Comparison of ENCODE assay signal across 8 cellular contexts in the genomic region with DNA sequence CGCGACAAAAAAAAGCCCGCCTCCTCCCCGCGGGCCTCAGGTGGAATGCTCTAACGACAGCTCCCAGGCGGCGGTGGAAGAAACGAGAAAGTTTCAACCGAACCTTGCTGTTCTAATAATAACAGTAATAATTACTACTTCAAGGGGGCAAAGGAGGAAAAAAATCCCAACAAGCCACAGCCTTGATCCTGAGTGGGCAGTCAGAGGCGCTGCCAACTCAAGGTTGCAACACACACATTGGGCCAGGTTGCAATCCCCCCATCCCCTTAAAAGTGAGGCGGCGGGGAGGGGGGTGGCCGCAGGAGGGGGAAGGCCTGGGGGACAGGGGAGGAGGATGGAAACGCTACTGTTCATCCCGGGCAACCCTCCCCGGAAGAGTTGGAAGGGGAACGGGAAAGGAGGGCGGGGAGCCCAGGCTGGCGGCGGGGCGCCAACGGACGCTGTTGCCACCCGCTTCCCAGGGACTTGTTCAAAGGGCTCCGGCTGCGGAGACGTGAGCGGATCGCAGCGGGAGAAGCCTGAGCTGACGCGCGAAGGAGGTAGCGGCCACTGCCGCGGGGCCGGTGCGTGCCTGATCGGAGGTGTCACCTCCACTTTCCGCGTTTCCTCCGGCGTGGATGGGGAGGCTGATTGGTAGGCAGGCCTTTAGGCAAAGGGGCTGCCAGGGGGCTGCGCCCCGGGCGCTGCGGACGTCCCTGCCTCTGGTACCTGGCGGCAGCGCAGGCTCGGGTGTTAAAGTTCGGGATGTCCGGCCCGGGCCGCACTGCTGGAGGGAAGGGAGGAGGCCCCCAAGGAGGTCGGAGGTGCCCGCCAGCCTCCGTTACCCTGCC. TPM values are rescaled to one million over a fixed set of nuclear protein-coding genes. Genes with fewer than 3 reads are reported as not detected.
DNase-seq lines count a peak whose midpoint lies in the region; ATAC-seq and TF ChIP-seq lines count a peak whose summit lies in the region.

No MANE protein-coding gene starts in this region.

- H3K9ac ChIP-seq in PC-3 (ENCODE audit: low read length) = peak overlapping the region; percentile 73

- H3K9me3 Mint-ChIP-seq in nephron progenitor cell = peaks cover 5% of the 10 kb centered on the region

- H3K36me3 ChIP-seq in PC-3 (ENCODE audit: low read depth, low read length) = no peaks in the 10 kb centered on the region

- H3K4me3 ChIP-seq in PC-3 (ENCODE audit: low read length) = peak overlapping the region; percentile 84
- H3K4me3 ChIP-seq in foreskin fibroblast (ENCODE audit: low read depth in 1 of 2, low read length in 2 of 2) = peak overlapping the region; percentile 85 to 88

- intact Hi-C loops in PC-3 (cut with micrococcal nuclease) = loop anchor here (5.0 to 10.0 kb wide), 2 partner anchors 139 to 913 kb away; no protein-coding TSS in a partner anchor

- no peak for TF ChIP-seq CTCF in PC-3 (conservative IDR thresholded peaks at IDR 0.05; ENCODE audit: low read depth, low read length)
- no peak for TF ChIP-seq CTCF in foreskin fibroblast (IDR thresholded peaks at IDR 0.05; ENCODE audit: low read depth, low read length)
- no peak for TF ChIP-seq CTCF in nephron progenitor cell (IDR thresholded peaks at IDR 0.05)

- CTCF ChIA-PET in PC-3 (lab: Charles Lee) = no interaction called here

- POLR2A ChIA-PET in PC-3 (lab: Charles Lee; ENCODE audit: unreplicated experiment) = interaction anchor here (0.6 kb wide), 1 partner anchor 81 kb away, joined by 4 read pairs; no protein-coding TSS in a partner anchor

- peak overlapping the region; percentile 93 for H2AFZ ChIP-seq in PC-3 (ENCODE audit: low read length)

- peak; percentile 0 for ATAC-seq in HG02678 (IDR thresholded peaks at IDR 0.05; ENCODE audit: unreplicated experiment)
- ATAC-seq in PC-3 = peak; percentile 2
- no peak for ATAC-seq in GM19467 (IDR thresholded peaks at IDR 0.05; ENCODE audit: unreplicated experiment)

- H3K27ac Mint-ChIP-seq in nephron progenitor cell = no peak overlapping the region

- H3K36me3 Mint-ChIP-seq in nephron progenitor cell (ENCODE audit: low read depth) = no peaks in the 10 kb centered on the region

- DNase-seq in DMS 273 treated with DMSO at 0.1 percent for 48 hours (lab: John Stamatoyannopoulos, UW) (peak; percentile 18), PC-3 (peak; percentile 10), activated gamma-delta T cell treated with Interleukin-2 at 50 U/mL for 16 hours (peak; percentile 36), foreskin fibroblast (peak; percentile 34 to 67), nephron progenitor cell (peak; percentile 63), substantia nigra (lab: John Stamatoyannopoulos, UW) (peak in 46 of 49 donors; percentile 14 to 79 (median 56))

- BruUV-seq in PC-3 (replicated peaks; lab: Mats Ljungman, UMichigan) = TSS peak; percentile 39

- no peaks in the 10 kb centered on the region for H4K20me1 ChIP-seq in PC-3 (ENCODE audit: low read length)

- peak overlapping the region; percentile 34 for H3K27ac ChIP-seq in PC-3 (ENCODE audit: low read length)
- H3K27ac ChIP-seq in substantia nigra (ENCODE audit: low read depth, low read length, poor library complexity, severe bottlenecking) = peak overlapping the region; percentile 94

- no peaks in the 10 kb centered on the region for H3K9me3 ChIP-seq in PC-3 (ENCODE audit: low read length)

- H3K9me2 ChIP-seq in PC-3 (replicated peaks; ENCODE audit: low read length) = no peaks in the 10 kb centered on the region

- peaks cover 77% of the 10 kb centered on the region for H3K27me3 Mint-ChIP-seq in nephron progenitor cell (ENCODE audit: low read depth, poor library complexity)

- peaks cover 16% of the 10 kb centered on the region for H3K4me1 ChIP-seq in PC-3 (ENCODE audit: insufficient read depth, low read length)

- no peaks in the 10 kb centered on the region for H3K27me3 ChIP-seq in PC-3 (ENCODE audit: low read length)

- H3K4me3 Mint-ChIP-seq in nephron progenitor cell = peak overlapping the region; percentile 95

- H3K79me2 ChIP-seq in PC-3 (ENCODE audit: low read length) = peaks cover 32% of the 10 kb centered on the region

- no peaks in the 10 kb centered on the region for H3F3A ChIP-seq in PC-3 (ENCODE audit: low read length, unreplicated experiment)

- peak overlapping the region; percentile 97 for H3K4me2 ChIP-seq in PC-3 (ENCODE audit: low read length)

- peaks cover 32% of the 10 kb centered on the region for H3K4me1 Mint-ChIP-seq in nephron progenitor cell

RNA-seq across cellular contexts. Expression of a gene that starts 0.6 kb away (rescaled TPM):
- 27.9 and 36.4 TPM in 2 replicates for total RNA-seq in PC-3 (2014; rRNA removed)

Comparison
In these comparisons a context has a peak if more than half of its experiments do, and no peak if none do; other contexts are left out.
1. DNase-seq: peak in every context shown above with its lines; median percentile 63 in nephron progenitor cell; 56 in substantia nigra; 50 in foreskin fibroblast; 36 in activated gamma-delta T cell treated with Interleukin-2 at 50 U/mL for 16 hours; 18 in DMS 273 treated with DMSO at 0.1 percent for 48 hours; 10 in PC-3.